Comparison of ENCODE assay signal across 8 cellular contexts in genomic region chr12:27780612-27781408, GRCh38. TPM values are rescaled to one million over a fixed set of nuclear protein-coding genes. Genes with fewer than 3 reads are reported as not detected.
A peak's percentile ranks its signal among the peaks of the same experiment; 100 is the strongest.
DNase-seq lines count a peak whose midpoint lies in the region; ATAC-seq lines count a peak whose summit lies in the region.

No MANE protein-coding gene starts in this region.

- peaks cover 13% of the 10 kb centered on the region for H3K36me3 ChIP-seq in neuron (ENCODE audit: insufficient read depth, low read length)

- H3K27me3 Mint-ChIP-seq in activated CD4-positive, alpha-beta memory T cell treated with anti-CD3 and anti-CD28 coated beads for 36 hours: no peaks in the 10 kb centered on the region

- peaks cover 2% of the 10 kb centered on the region for H3K9me3 ChIP-seq in neuron (ENCODE audit: low read length)

- H3K9me3 Mint-ChIP-seq in activated CD4-positive, alpha-beta memory T cell treated with anti-CD3 and anti-CD28 coated beads for 36 hours: no peaks in the 10 kb centered on the region

- POLR2A ChIA-PET in activated CD4-positive, alpha-beta memory T cell treated with anti-CD3 and anti-CD28 coated beads for 36 hours (lab: Charles Lee): interaction anchor here (1.8 kb wide), 1 partner anchor 41 kb away, joined by 11 read pairs; no protein-coding TSS in a partner anchor

- CTCF ChIA-PET in activated CD4-positive, alpha-beta memory T cell treated with anti-CD3 and anti-CD28 coated beads for 36 hours (lab: Charles Lee): interaction anchor here (0.6 to 2.4 kb wide), 7 partner anchors 15 to 83 kb away, joined by 3 to 21 read pairs (median 4); no protein-coding TSS in a partner anchor

- peak; percentile 25 for ATAC-seq in HG02623 (IDR thresholded peaks at IDR 0.05; ENCODE audit: unreplicated experiment)

- no peaks in the 10 kb centered on the region for H3K27me3 ChIP-seq in neuron (ENCODE audit: insufficient read depth, low read length)

- H3K4me3 ChIP-seq in neuron (ENCODE audit: low read length): peak overlapping the region; percentile 59

- peaks cover 34% of the 10 kb centered on the region for H3K4me1 Mint-ChIP-seq in activated CD4-positive, alpha-beta memory T cell treated with anti-CD3 and anti-CD28 coated beads for 36 hours (ENCODE audit: low read depth)

- DNase-seq in NK-92 treated with Interleukin-12 subunit alpha and Interleukin-12 subunit beta, amount 100 ng/mL, for 24 hours (lab: John Stamatoyannopoulos, UW): peak; percentile 44
- DNase-seq in NK-92 (lab: John Stamatoyannopoulos, UW; ENCODE audit: unreplicated experiment) (no peak), NCI-H1417 treated with DMSO at 0.1 percent for 48 hours (lab: John Stamatoyannopoulos, UW) (peak; percentile 43), fibroblast of gingiva (ENCODE audit: low read depth) (peak; percentile 70), epidermal melanocyte (ENCODE audit: insufficient read length, low spot score) (no peak)
- peak; percentile 49 for DNase-seq in activated CD4-positive, alpha-beta memory T cell treated with anti-CD3 and anti-CD28 coated beads for 36 hours

- H2AFZ ChIP-seq in neuron (ENCODE audit: low read depth, low read length): peak overlapping the region; percentile 64

- intact Hi-C loops in activated CD4-positive, alpha-beta memory T cell treated with anti-CD3 and anti-CD28 coated beads for 36 hours (cut with micrococcal nuclease): loop anchor here (1.0 to 10.0 kb wide), 3 partner anchors 41 to 846 kb away; partner anchors contain the start of genes FGFR1OP2, INTS13 and MRPS35

- peaks cover 17% of the 10 kb centered on the region for H3K36me3 Mint-ChIP-seq in activated CD4-positive, alpha-beta memory T cell treated with anti-CD3 and anti-CD28 coated beads for 36 hours

- H3K4me3 Mint-ChIP-seq in activated CD4-positive, alpha-beta memory T cell treated with anti-CD3 and anti-CD28 coated beads for 36 hours: peak overlapping the region; percentile 78

- H3K27ac Mint-ChIP-seq in activated CD4-positive, alpha-beta memory T cell treated with anti-CD3 and anti-CD28 coated beads for 36 hours: peak overlapping the region; percentile 65

- H3K4me1 ChIP-seq in neuron (ENCODE audit: insufficient read depth, low read length): peaks cover 24% of the 10 kb centered on the region

RNA-seq across cellular contexts. Expression of gene MANSC4, which starts 0.8 kb away (rescaled TPM):
- not detected for total RNA-seq in activated CD4-positive, alpha-beta memory T cell treated with anti-CD3 and anti-CD28 coated beads for 36 hours

RNA-seq across cellular contexts. Expression of gene KLHL42, which starts 0.8 kb away (rescaled TPM):
- total RNA-seq in activated CD4-positive, alpha-beta memory T cell treated with anti-CD3 and anti-CD28 coated beads for 36 hours: 1 to 10 TPM; 8.2 to 9.1 TPM

Comparison
In these comparisons a context has a peak if more than half of its experiments do, and no peak if none do; other contexts are left out.
1. DNase-seq: peak in NK-92 treated with Interleukin-12 subunit alpha and Interleukin-12 subunit beta, amount 100 ng/mL, for 24 hours (single experiment), NCI-H1417 treated with DMSO at 0.1 percent for 48 hours (single experiment), activated CD4-positive, alpha-beta memory T cell treated with anti-CD3 and anti-CD28 coated beads for 36 hours (single experiment) and fibroblast of gingiva (single experiment); none in NK-92 (single experiment) and epidermal melanocyte (single experiment).